ENCODE assay signal across 17 cellular contexts in the genomic region with DNA sequence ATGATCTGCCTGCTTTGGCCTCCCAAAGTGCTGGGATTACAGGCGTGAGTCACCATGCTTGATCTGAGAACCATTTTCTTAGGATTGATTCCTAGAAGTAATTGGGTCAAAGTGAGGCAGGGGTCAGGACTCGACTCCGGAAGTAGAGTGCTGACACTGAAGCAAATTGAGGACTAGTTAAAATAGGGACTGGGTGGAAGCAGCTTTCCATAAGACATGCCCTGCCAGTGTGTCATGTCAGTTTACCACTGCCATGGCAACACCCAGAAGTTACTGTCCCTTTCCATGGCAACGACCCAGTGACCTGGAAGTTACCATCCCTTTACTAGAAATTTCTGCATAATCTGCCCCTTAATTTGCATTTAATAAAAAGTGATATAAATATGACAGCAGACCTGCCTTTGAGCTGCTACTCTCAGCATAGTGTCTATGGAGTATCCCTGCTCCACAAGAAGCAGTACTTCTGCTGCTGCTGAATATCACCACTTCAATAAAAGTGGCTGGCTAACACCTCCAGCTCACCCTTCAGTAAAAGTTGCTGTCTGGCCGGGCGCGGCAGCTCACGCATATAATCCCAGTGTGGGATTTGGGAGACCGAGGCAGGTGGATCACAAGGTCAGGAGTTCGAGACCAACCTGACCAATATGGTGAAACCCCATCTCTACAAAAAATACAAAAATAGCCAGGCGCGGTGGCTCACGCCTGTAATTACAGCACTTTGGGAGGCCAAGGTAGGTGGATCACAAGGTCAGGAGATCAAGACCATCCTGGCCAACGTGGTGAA. TPM values are rescaled to one million over a fixed set of nuclear protein-coding genes. Genes with fewer than 3 reads are reported as not detected.
DNase-seq lines count a peak whose midpoint lies in the region; ATAC-seq and TF ChIP-seq lines count a peak whose summit lies in the region.
"Had no signal": no experiment of that assay in that cellular context is flagged by ENCODE, and none has a peak within 500 bp of the region (broad histone marks: within the 10 kb centered on the region; RNA-seq: fewer than 3 reads in every experiment).

No MANE protein-coding gene starts in this region.

- no peaks in the 10 kb centered on the region for H3K27me3 ChIP-seq in suprapubic skin
- H3K27me3 ChIP-seq: Peyer's patch, stomach, uterus had no signal

- CTCF ChIA-PET in RWPE1 (lab: Yijun Ruan, JAX) = interaction anchor here (0.6 to 0.8 kb wide), 3 partner anchors 12 to 94 kb away, joined by 3 read pairs; no protein-coding TSS in a partner anchor

- no peak overlapping the region for H3K27ac Mint-ChIP-seq in activated T-helper 2 cell treated with anti-CD3 and anti-CD28 coated beads, Interferon-gamma antibody, Interleukin-2, Interleukin-4, amounts not matched to agents 10 μg/mL and 5 μg/mL and 100 μg/mL, durations not matched to agents 14 hours and 24 hours and 36 hours
- H3K27ac Mint-ChIP-seq: activated CD4-positive, alpha-beta memory T cell treated with anti-CD3 and anti-CD28 coated beads for 36 hours; nephron had no signal

- ATAC-seq in HG03442 (IDR thresholded peaks at IDR 0.05; ENCODE audit: unreplicated experiment) = no peak

- no peak for TF ChIP-seq CTCF in RWPE1 (conservative IDR thresholded peaks at IDR 0.05; ENCODE audit: low read depth)
- no peak for TF ChIP-seq CTCF in suprapubic skin (IDR thresholded peaks at IDR 0.05)

- no peak for TF ChIP-seq POLR2A in suprapubic skin (IDR thresholded peaks at IDR 0.05)

- H3K36me3 ChIP-seq in suprapubic skin = no peaks in the 10 kb centered on the region
- H3K36me3 ChIP-seq: Peyer's patch, stomach, uterus had no signal

- peaks cover 2% of the 10 kb centered on the region for H3K27me3 Mint-ChIP-seq in activated T-helper 2 cell treated with anti-CD3 and anti-CD28 coated beads, Interferon-gamma antibody, Interleukin-2, Interleukin-4, amounts not matched to agents 10 μg/mL and 5 μg/mL and 100 μg/mL, durations not matched to agents 14 hours and 24 hours and 36 hours (ENCODE audit: low read depth)
- H3K27me3 Mint-ChIP-seq: activated CD4-positive, alpha-beta memory T cell treated with anti-CD3 and anti-CD28 coated beads for 36 hours had no signal

- no peaks in the 10 kb centered on the region for H3K4me1 Mint-ChIP-seq in activated T-helper 2 cell treated with anti-CD3 and anti-CD28 coated beads, Interferon-gamma antibody, Interleukin-2, Interleukin-4, amounts not matched to agents 10 μg/mL and 5 μg/mL and 100 μg/mL, durations not matched to agents 14 hours and 24 hours and 36 hours (ENCODE audit: low read depth)
- H3K4me1 Mint-ChIP-seq: nephron had no signal

- POLR2A ChIA-PET in RWPE1 (lab: Yijun Ruan, JAX; ENCODE audit: low non-redundant PET) = interaction anchor here (0.7 kb wide), 1 partner anchor 51 kb away, joined by 3 read pairs; no protein-coding TSS in a partner anchor

- H3K9me3 ChIP-seq in suprapubic skin = no peaks in the 10 kb centered on the region
- H3K9me3 ChIP-seq: Peyer's patch, stomach, uterus had no signal

- H3K36me3 Mint-ChIP-seq in activated T-helper 2 cell treated with anti-CD3 and anti-CD28 coated beads, Interferon-gamma antibody, Interleukin-2, Interleukin-4, amounts not matched to agents 10 μg/mL and 5 μg/mL and 100 μg/mL, durations not matched to agents 14 hours and 24 hours and 36 hours (ENCODE audit: low read depth) = no peaks in the 10 kb centered on the region
- H3K36me3 Mint-ChIP-seq: activated CD4-positive, alpha-beta memory T cell treated with anti-CD3 and anti-CD28 coated beads for 36 hours had no signal

- H3K9me3 Mint-ChIP-seq in activated T-helper 2 cell treated with anti-CD3 and anti-CD28 coated beads, Interferon-gamma antibody, Interleukin-2, Interleukin-4, amounts not matched to agents 10 μg/mL and 5 μg/mL and 100 μg/mL, durations not matched to agents 14 hours and 24 hours and 36 hours = no peaks in the 10 kb centered on the region

- intact Hi-C loops in activated T-helper 2 cell treated with anti-CD3 and anti-CD28 coated beads, Interferon-gamma antibody, Interleukin-2, Interleukin-4, amounts not matched to agents 10 μg/mL and 5 μg/mL and 100 μg/mL, durations not matched to agents 14 hours and 24 hours and 36 hours (cut with micrococcal nuclease) = no loop called here

- H3K27ac ChIP-seq in RWPE1 (peak overlapping the region; percentile 27; the same call in 1 of the 2 replicates), suprapubic skin (no peak overlapping the region)
- H3K27ac ChIP-seq: Peyer's patch, stomach, uterus had no signal

- no peak for TF ChIP-seq EP300 in suprapubic skin (IDR thresholded peaks at IDR 0.05)

- H3K4me3 ChIP-seq in suprapubic skin = no peak overlapping the region
- H3K4me3 ChIP-seq: Peyer's patch, stomach, uterus had no signal

- peaks cover 3% of the 10 kb centered on the region for H3K4me1 ChIP-seq in suprapubic skin
- H3K4me1 ChIP-seq: Peyer's patch, stomach, uterus had no signal

- H3K4me3 Mint-ChIP-seq in activated T-helper 2 cell treated with anti-CD3 and anti-CD28 coated beads, Interferon-gamma antibody, Interleukin-2, Interleukin-4, amounts not matched to agents 10 μg/mL and 5 μg/mL and 100 μg/mL, durations not matched to agents 14 hours and 24 hours and 36 hours (ENCODE audit: low read depth) = no peak overlapping the region
- H3K4me3 Mint-ChIP-seq: activated CD4-positive, alpha-beta memory T cell treated with anti-CD3 and anti-CD28 coated beads for 36 hours; nephron had no signal

- 89% methylated on average over 13 of the region's 14 CpGs for WGBS in suprapubic skin

- peak; percentile 18 for DNase-seq in activated CD8-positive, alpha-beta memory T cell treated with anti-CD3 and anti-CD28 coated beads, Interleukin-2, amount 50 U/mL, for 48 hours
- DNase-seq in activated CD8-positive, alpha-beta memory T cell treated with anti-CD3 and anti-CD28 coated beads, Interleukin-2, amount 50 U/mL, for 4 hours = no peak
- DNase-seq in RWPE1 (ENCODE audit: low spot score) (no peak), iris pigment epithelial cell (ENCODE audit: low read depth) (peak; percentile 20), suprapubic skin (ENCODE audit: low spot score in 2 of 2) (peak; percentile 34 to 35), NCI-H2227 (lab: John Stamatoyannopoulos, UW; ENCODE audit: unreplicated experiment) (no peak)
- DNase-seq in activated T-helper 2 cell treated with anti-CD3 and anti-CD28 coated beads, Interferon-gamma antibody, Interleukin-2, Interleukin-4, amounts not matched to agents 10 μg/mL and 5 μg/mL and 100 μg/mL, durations not matched to agents 14 hours and 24 hours and 36 hours (ENCODE audit: low spot score) = no peak
- DNase-seq: activated CD4-positive, alpha-beta memory T cell treated with anti-CD3 and anti-CD28 coated beads for 36 hours; H7; MM.1S; NCI-H2029 treated with DMSO at 0.1 percent for 48 hours; NCI-H524 treated with DMSO at 0.1 percent for 48 hours; Peyer's patch; stomach; uterus had no signal

RNA-seq across cellular contexts. Expression of a gene that starts 47.8 kb away (rescaled TPM):
- 10 to 100 TPM; 31.4 to 62.1 (median 56.6) TPM for total RNA-seq in suprapubic skin
- total RNA-seq in activated T-helper 2 cell treated with anti-CD3 and anti-CD28 coated beads, Interferon-gamma antibody, Interleukin-2, Interleukin-4, amounts not matched to agents 10 μg/mL and 5 μg/mL and 100 μg/mL, durations not matched to agents 14 hours and 24 hours and 36 hours = 76.8 and 81.2 TPM in 2 replicates

Comparison
In these comparisons a context has a peak if more than half of its experiments do, and no peak if none do; other contexts are left out.
1. DNase-seq: peak in activated CD8-positive, alpha-beta memory T cell treated with anti-CD3 and anti-CD28 coated beads, Interleukin-2, amount 50 U/mL, for 48 hours (single experiment), iris pigment epithelial cell (single experiment) and suprapubic skin (2 of 2); none in activated CD8-positive, alpha-beta memory T cell treated with anti-CD3 and anti-CD28 coated beads, Interleukin-2, amount 50 U/mL, for 4 hours (single experiment), RWPE1 (single experiment), NCI-H2227 (single experiment) and activated T-helper 2 cell treated with anti-CD3 and anti-CD28 coated beads, Interferon-gamma antibody, Interleukin-2, Interleukin-4, amounts not matched to agents 10 μg/mL and 5 μg/mL and 100 μg/mL, durations not matched to agents 14 hours and 24 hours and 36 hours (single experiment).